8 cellular contexts compared by ENCODE assay signal in genomic region chr3:73868688-73869315, GRCh38.
A peak's percentile ranks its signal among the peaks of the same experiment; 100 is the strongest.
DNase-seq lines count a peak whose midpoint lies in the region; ATAC-seq, FAIRE-seq and TF ChIP-seq lines count a peak whose summit lies in the region.

No MANE protein-coding gene starts in this region.

- TF ChIP-seq CTCF in endothelial cell of umbilical vein (IDR thresholded peaks at IDR 0.05; ENCODE audit: extremely low read depth in 1 of 2, insufficient read depth in 1 of 2, low read depth in 1 of 2, low read length in 2 of 2): peak in 1 of 2 donors; percentile 22
- peak; percentile 82 for TF ChIP-seq CTCF in neural crest cell (conservative IDR thresholded peaks at IDR 0.05)

- H3K9me1 ChIP-seq in endothelial cell of umbilical vein (replicated peaks; ENCODE audit: control insufficient read depth, extremely low read depth, insufficient read depth, low read length): no peaks in the 10 kb centered on the region

- CTCF ChIA-PET in endothelial cell of umbilical vein (lab: Charles Lee): no interaction called here

- no peak for TF ChIP-seq POLR2A in endothelial cell of umbilical vein (IDR thresholded peaks at IDR 0.05; ENCODE audit: low read depth, low read length)

- H3K9me3 ChIP-seq in endothelial cell of umbilical vein (replicated peaks; ENCODE audit: control insufficient read depth, insufficient read depth, low read length): no peaks in the 10 kb centered on the region

- no peaks in the 10 kb centered on the region for H4K20me1 ChIP-seq in endothelial cell of umbilical vein (replicated peaks; ENCODE audit: control insufficient read depth, extremely low read depth, insufficient read depth, low read length)

- H3K27me3 ChIP-seq in endothelial cell of umbilical vein (ENCODE audit: control insufficient read depth in 2 of 2, insufficient read depth in 2 of 2, low read length in 2 of 2): no peaks in the 10 kb centered on the region

- H2AFZ ChIP-seq in endothelial cell of umbilical vein (ENCODE audit: low read depth, low read length): no peak overlapping the region

- no peaks in the 10 kb centered on the region for H3K36me3 ChIP-seq in endothelial cell of umbilical vein (ENCODE audit: control insufficient read depth in 2 of 2, extremely low read depth in 1 of 2, insufficient read depth in 2 of 2, low read length in 2 of 2)

- H3K79me2 ChIP-seq in endothelial cell of umbilical vein (ENCODE audit: control insufficient read depth, insufficient read depth, low read length): no peaks in the 10 kb centered on the region

- no peak overlapping the region for H3K4me2 ChIP-seq in endothelial cell of umbilical vein (ENCODE audit: insufficient read depth, low read length)

- H3K4me3 ChIP-seq in endothelial cell of umbilical vein (replicated peaks in 1 of 3; ENCODE audit: insufficient read depth in 1 of 3, low read depth in 1 of 3, low read length in 3 of 3): no peak overlapping the region

- DNase-seq in NCI-H510A treated with DMSO at 0.1 percent for 48 hours (lab: John Stamatoyannopoulos, UW) (peak; percentile 37), NCI-H510A (lab: John Stamatoyannopoulos, UW) (no peak), NCI-H82 (lab: John Stamatoyannopoulos, UW) (peak; percentile 70), endothelial cell of umbilical vein (ENCODE audit: low read depth, low spot score) (peak; percentile 5), neural crest cell (ENCODE audit: low read depth, low spot score) (peak; percentile 54), SKM-1 treated with dmso at 0.1 percent for 144 hours (lab: John Stamatoyannopoulos, UW; ENCODE audit: unreplicated experiment) (no peak), GDM1 (lab: John Stamatoyannopoulos, UW) (no peak)

- FAIRE-seq in endothelial cell of umbilical vein (lab: Jason Lieb, UNC): peak; percentile 70

- no peaks in the 10 kb centered on the region for H3K36me3 Mint-ChIP-seq in neural crest cell (ENCODE audit: low read depth)

- POLR2A ChIA-PET in endothelial cell of umbilical vein (lab: Charles Lee): no interaction called here

- dilution Hi-C loops in endothelial cell of umbilical vein (cut with MboI; ENCODE audit: extremely low pct_ligation_motif_present, low sequenced_read_pairs): no loop called here

- H3K4me1 ChIP-seq in endothelial cell of umbilical vein (ENCODE audit: control insufficient read depth, extremely low read depth, insufficient read depth, low read length): no peaks in the 10 kb centered on the region

- H3K27ac ChIP-seq in endothelial cell of umbilical vein (ENCODE audit: insufficient read depth, low read depth, low read length): no peak overlapping the region

- no peak for ATAC-seq in GM18907 (IDR thresholded peaks at IDR 0.05; ENCODE audit: unreplicated experiment)

- H3K27me3 Mint-ChIP-seq in neural crest cell (ENCODE audit: low read depth): no peaks in the 10 kb centered on the region

- intact Hi-C loops in endothelial cell of umbilical vein (cut with micrococcal nuclease): no loop called here

- H3K27ac Mint-ChIP-seq in neural crest cell (ENCODE audit: unreplicated experiment): no peak overlapping the region

- no peaks in the 10 kb centered on the region for H3K9me3 Mint-ChIP-seq in neural crest cell

- no TSS peak for BruUV-seq in endothelial cell of umbilical vein (replicated peaks; lab: Mats Ljungman, UMichigan)

- no peaks in the 10 kb centered on the region for H3K4me1 Mint-ChIP-seq in neural crest cell

- H3K9ac ChIP-seq in endothelial cell of umbilical vein (replicated peaks; ENCODE audit: extremely low read depth, insufficient read depth, low read length): no peak overlapping the region

- H3K4me3 Mint-ChIP-seq in neural crest cell: no peak overlapping the region

TF ChIP-seq in endothelial cell of umbilical vein, 7 proteins besides CTCF, POLR2A, EP300 and RAD21:
- TF ChIP-seq EZH2 (IDR thresholded peaks at IDR 0.05; ENCODE audit: borderline replicate concordance, low read depth, low read length, severe bottlenecking): no peak
- TF ChIP-seq GATA2 (IDR thresholded peaks at IDR 0.05; ENCODE audit: insufficient read depth, insufficient read length, low read depth, low read length): no peak
- TF ChIP-seq MYC (IDR thresholded peaks at IDR 0.05; ENCODE audit: low read depth, low read length): no peak
- no peak for TF ChIP-seq JUN (IDR thresholded peaks at IDR 0.05; ENCODE audit: borderline replicate concordance, insufficient read depth, insufficient read length, low read depth)
- TF ChIP-seq, protein P1, sequence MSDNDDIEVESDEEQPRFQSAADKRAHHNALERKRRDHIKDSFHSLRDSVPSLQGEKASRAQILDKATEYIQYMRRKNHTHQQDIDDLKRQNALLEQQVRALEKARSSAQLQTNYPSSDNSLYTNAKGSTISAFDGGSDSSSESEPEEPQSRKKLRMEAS (IDR thresholded peaks at IDR 0.05; ENCODE audit: insufficient read depth, insufficient read length): no peak

Comparison
In these comparisons a context has a peak if more than half of its experiments do, and no peak if none do; other contexts are left out.
1. DNase-seq: peak in NCI-H510A treated with DMSO at 0.1 percent for 48 hours (single experiment), NCI-H82 (single experiment), endothelial cell of umbilical vein (single experiment) and neural crest cell (single experiment); none in NCI-H510A (single experiment), SKM-1 treated with dmso at 0.1 percent for 144 hours (single experiment) and GDM1 (single experiment).